ENCODE assay signal across 16 cellular contexts in the genomic region with DNA sequence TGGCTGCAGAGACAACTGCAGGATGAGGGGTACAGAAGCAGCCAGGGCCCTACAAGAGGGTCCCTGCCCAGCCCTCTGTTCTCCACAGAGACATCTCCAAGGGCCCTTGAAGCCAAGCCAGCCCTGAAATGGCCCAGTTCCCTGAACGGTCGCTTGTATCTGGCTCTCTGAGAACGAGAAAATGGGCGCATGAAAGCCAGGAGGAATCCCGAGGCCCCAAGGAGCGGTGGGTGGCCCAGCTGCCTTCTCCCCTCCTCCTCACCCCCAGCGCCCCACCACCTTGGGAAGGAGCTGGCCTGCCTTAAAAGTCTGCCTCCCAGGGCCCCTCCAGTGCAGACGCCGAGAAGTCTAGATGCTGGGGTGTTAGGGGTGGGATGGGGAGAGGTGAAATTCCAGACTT. TPM values are rescaled to one million over a fixed set of nuclear protein-coding genes. Genes with fewer than 3 reads are reported as not detected.
A peak's percentile ranks its signal among the peaks of the same experiment; 100 is the strongest.
DNase-seq lines count a peak whose midpoint lies in the region; ATAC-seq and TF ChIP-seq lines count a peak whose summit lies in the region.
"Had no signal": no experiment of that assay in that cellular context is flagged by ENCODE, and none has a peak within 500 bp of the region (broad histone marks: within the 10 kb centered on the region; RNA-seq: fewer than 3 reads in every experiment).

No MANE protein-coding gene starts in this region.

- H3K4me3 ChIP-seq in endodermal cell (ENCODE audit: low read length) (no peak overlapping the region), osteoblast (ENCODE audit: insufficient read depth, low read length) (no peak overlapping the region), aorta (ENCODE audit: low read length in 2 of 2) (no peak overlapping the region)
- H3K4me3 ChIP-seq: A549, BLaER1, GM12878 had no signal

- no peak overlapping the region for H2AFZ ChIP-seq in osteoblast (ENCODE audit: low read length)

- H3K27me3 Mint-ChIP-seq in endodermal cell (ENCODE audit: insufficient read depth): peaks cover 14% of the 10 kb centered on the region

- peaks cover 9% of the 10 kb centered on the region for H3K4me1 Mint-ChIP-seq in endodermal cell

- intact Hi-C loops in aorta (cut with DNase I): no loop called here

- no peak overlapping the region for H3K4me3 Mint-ChIP-seq in endodermal cell
- H3K4me3 Mint-ChIP-seq: CD8-positive, alpha-beta T cell had no signal

- no peaks in the 10 kb centered on the region for H4K20me1 ChIP-seq in osteoblast (ENCODE audit: insufficient read depth, low read length)

- no peak overlapping the region for H3K27ac Mint-ChIP-seq in endodermal cell
- H3K27ac Mint-ChIP-seq: CD8-positive, alpha-beta T cell had no signal

- peaks cover 38% of the 10 kb centered on the region; the same call in 1 of the 2 replicates for H3K4me1 ChIP-seq in ES-I3 (ENCODE audit: insufficient read depth, low read length)
- no peaks in the 10 kb centered on the region for H3K4me1 ChIP-seq in endodermal cell (ENCODE audit: control insufficient read depth, insufficient read depth, low read length)
- peaks cover 30% of the 10 kb centered on the region for H3K4me1 ChIP-seq in osteoblast (ENCODE audit: insufficient read depth, low read length)
- no peaks in the 10 kb centered on the region for H3K4me1 ChIP-seq in aorta (ENCODE audit: control insufficient read depth in 1 of 2, insufficient read depth in 2 of 2, low read length in 2 of 2)

- no peaks in the 10 kb centered on the region for H3K9me3 ChIP-seq in ES-I3 (ENCODE audit: control insufficient read depth, insufficient read depth, low read length)
- no peaks in the 10 kb centered on the region for H3K9me3 ChIP-seq in endodermal cell (ENCODE audit: control insufficient read depth, low read length)
- H3K9me3 ChIP-seq in osteoblast (ENCODE audit: low read depth, low read length): no peaks in the 10 kb centered on the region
- no peaks in the 10 kb centered on the region for H3K9me3 ChIP-seq in aorta (ENCODE audit: control insufficient read depth, low read length)
- H3K9me3 ChIP-seq: A549, BLaER1 had no signal

- 91% methylated on average over 6 of the region's 9 CpGs; no CpG with 5 or more reads in 1 of the 2 experiments for WGBS in endodermal cell (ENCODE audit: insufficient coverage in 1 of 2, insufficient read length in 1 of 2), 2 experiments
- WGBS in aorta, 2 donors: 75 to 76% methylated on average over 8 to 9 of the region's 9 CpGs

- no peak for ATAC-seq in aorta (ENCODE audit: low FRiP score)
- ATAC-seq in GM18861 (IDR thresholded peaks at IDR 0.05; ENCODE audit: unreplicated experiment): no peak
- ATAC-seq: CD8-positive, alpha-beta T cell; GM12878 had no signal

- no peaks in the 10 kb centered on the region for H3K79me2 ChIP-seq in osteoblast (ENCODE audit: insufficient read depth, low read length)

- TF ChIP-seq CTCF in endodermal cell (conservative IDR thresholded peaks at IDR 0.05): no peak
- TF ChIP-seq CTCF in osteoblast (IDR thresholded peaks at IDR 0.05; ENCODE audit: extremely low read depth, low read depth, low read length): no peak

- H3K9ac ChIP-seq in ES-I3 (ENCODE audit: low read depth, low read length) (0 out of 2 replicates have a peak overlapping the region, but pooled peaks have one; percentile 11), endodermal cell (ENCODE audit: extremely low read depth, low read length, poor library complexity, severe bottlenecking) (no peak overlapping the region)
- H3K9ac ChIP-seq: BLaER1 had no signal

- peaks cover 54% of the 10 kb centered on the region for H3K9me3 Mint-ChIP-seq in endodermal cell
- H3K9me3 Mint-ChIP-seq: CD8-positive, alpha-beta T cell had no signal

- H3K36me3 ChIP-seq in ES-I3 (ENCODE audit: insufficient read depth, low read length) (no peaks in the 10 kb centered on the region), endodermal cell (ENCODE audit: control insufficient read depth, insufficient read depth, low read length) (no peaks in the 10 kb centered on the region), osteoblast (ENCODE audit: insufficient read depth, low read length) (no peaks in the 10 kb centered on the region), aorta (ENCODE audit: control insufficient read depth in 1 of 2, insufficient read depth in 2 of 2, low read length in 1 of 2) (no peaks in the 10 kb centered on the region)
- H3K36me3 ChIP-seq: BLaER1 had no signal

- H3K36me3 Mint-ChIP-seq in endodermal cell (ENCODE audit: low read depth): peaks cover 2% of the 10 kb centered on the region
- H3K36me3 Mint-ChIP-seq: CD8-positive, alpha-beta T cell had no signal

- no peak overlapping the region for H3K4me2 ChIP-seq in osteoblast (ENCODE audit: insufficient read depth, low read length)
- H3K4me2 ChIP-seq: BLaER1 had no signal

- DNase-seq in endodermal cell (peak; percentile 39), osteoblast (ENCODE audit: insufficient read length, low spot score, missing footprints) (peak; percentile 54), aorta (peak; percentile 30 to 32), NCI-H526 treated with DMSO at 0.1 percent for 48 hours (lab: John Stamatoyannopoulos, UW) (no peak), SIG-M5 treated with dmso at 0.1 percent for 504 hours (lab: John Stamatoyannopoulos, UW; ENCODE audit: unreplicated experiment) (no peak)
- DNase-seq: Calu3; CD8-positive, alpha-beta T cell; DMS79 treated with DMSO at 0.1 percent for 48 hours; HCEC 1CT had no signal

- H3K27ac ChIP-seq in endodermal cell (ENCODE audit: low read depth, low read length) (no peak overlapping the region), osteoblast (ENCODE audit: low read depth, low read length) (peak overlapping the region; percentile 15), aorta (ENCODE audit: low read depth in 1 of 2, low read length in 2 of 2) (no peak overlapping the region)
- H3K27ac ChIP-seq: 22Rv1, BLaER1 had no signal

- H3K27me3 ChIP-seq in endodermal cell (ENCODE audit: control insufficient read depth, insufficient read depth, low read length, poor library complexity, severe bottlenecking) (no peaks in the 10 kb centered on the region), osteoblast (ENCODE audit: insufficient read depth, low read length) (no peaks in the 10 kb centered on the region), aorta (ENCODE audit: control insufficient read depth in 1 of 2, insufficient read depth in 2 of 2, low read length in 1 of 2) (no peaks in the 10 kb centered on the region)

RNA-seq across cellular contexts. Expression of a gene that starts 5.7 kb away (rescaled TPM):
- total RNA-seq in endodermal cell (10 to 100 TPM; 13.5 to 20.7 TPM), osteoblast (1.1 and 1.2 TPM in 2 replicates), aorta (10 to 100 TPM in 1 of 2 donors, 1 to 10 TPM in 1; 8.0 to 13.5 TPM)
- 10.1 TPM for polyA plus RNA-seq in endodermal cell (2013, experiment 1 of 2)
- 9.6 TPM for polyA plus RNA-seq in endodermal cell (2013, experiment 2 of 2)
- 1 to 10 TPM; 2.6 to 4.8 TPM for polyA plus RNA-seq in aorta
- total RNA-seq: G401 had no signal

Comparison
In these comparisons a context has a peak if more than half of its experiments do, and no peak if none do; other contexts are left out.
1. DNase-seq: peak in endodermal cell (single experiment), osteoblast (single experiment) and aorta (2 of 2); none in NCI-H526 treated with DMSO at 0.1 percent for 48 hours (single experiment) and SIG-M5 treated with dmso at 0.1 percent for 504 hours (single experiment).